ENCODE assay signal across 26 cellular contexts in the genomic region with DNA sequence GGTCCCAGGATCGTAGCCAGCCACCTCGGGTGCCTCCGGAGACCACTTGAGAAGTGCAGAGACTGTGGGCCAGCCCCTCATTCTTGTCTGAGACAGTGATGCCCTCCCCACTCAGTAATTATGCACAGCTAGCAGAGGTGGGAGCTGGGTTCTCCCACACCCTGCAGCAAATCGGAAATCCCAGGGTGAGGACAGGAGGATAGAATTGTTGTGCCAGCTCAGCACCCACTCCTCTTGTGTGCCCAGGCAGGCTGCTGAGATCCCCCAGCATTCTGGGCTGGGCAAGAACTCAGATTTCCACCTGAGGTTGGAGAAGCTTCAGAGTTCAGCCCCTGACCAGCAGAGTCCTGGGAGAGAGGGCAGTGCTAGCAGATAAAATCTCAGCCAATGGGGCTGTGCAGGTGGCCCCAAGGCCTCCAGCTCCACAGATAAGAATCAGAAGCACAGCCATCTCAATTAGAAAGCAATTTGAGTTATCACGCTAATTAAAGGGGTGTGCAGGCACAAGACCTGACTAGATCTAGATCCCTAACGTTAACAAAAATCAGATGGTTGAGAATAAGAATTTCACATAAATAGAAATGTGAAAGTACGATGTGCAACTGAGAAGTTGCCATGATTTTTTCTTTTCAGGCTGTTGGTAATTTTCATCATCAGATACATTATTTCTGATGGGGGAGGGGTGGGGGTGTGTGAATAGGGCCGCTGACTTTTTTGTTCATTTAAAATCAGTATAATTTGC. TPM values are rescaled to one million over a fixed set of nuclear protein-coding genes. Genes with fewer than 3 reads are reported as not detected.
DNase-seq lines count a peak whose midpoint lies in the region; ATAC-seq, FAIRE-seq and TF ChIP-seq lines count a peak whose summit lies in the region.
"Had no signal": no experiment of that assay in that cellular context is flagged by ENCODE, and none has a peak within 500 bp of the region (broad histone marks: within the 10 kb centered on the region; RNA-seq: fewer than 3 reads in every experiment).

No MANE protein-coding gene starts in this region.

- H3K27me3 ChIP-seq in HUES64 (ENCODE audit: insufficient read depth, low read length) (no peaks in the 10 kb centered on the region), foreskin keratinocyte (no peaks in the 10 kb centered on the region)

- 93% methylated on average over 8 of the region's 8 CpGs for WGBS in A549 (ENCODE audit: missing lambda C conversion rate)
- 79% methylated on average over 8 of the region's 8 CpGs for WGBS in HUES64

- no peak for DNase-seq in A549 (ENCODE audit: low read depth in 1 of 2, low spot score in 1 of 2)
- DNase-seq in foreskin keratinocyte = peak in 1 of 2 donors; percentile 30
- no peak for DNase-seq in activated CD8-positive, alpha-beta memory T cell treated with anti-CD3 and anti-CD28 coated beads, Interleukin-2, amount 50 U/mL, for 4 hours
- no peak for DNase-seq in left colon
- DNase-seq in NCI-H2029 (lab: John Stamatoyannopoulos, UW) = no peak
- DNase-seq: ACHN; activated CD8-positive, alpha-beta T cell treated with anti-CD3 and anti-CD28 coated beads for 36 hours; activated naive CD4-positive, alpha-beta T cell treated with anti-CD3 and anti-CD28 coated beads, Interleukin-2, amount 10 ng/mL, durations not matched to agents 7 days and 5 days; activated T-cell treated with anti-CD3 and anti-CD28 coated beads, Interleukin-2, amount 50 U/mL, for 4 hours; aorta; CD4-positive, CD25-positive, alpha-beta regulatory T cell; DMS79 treated with DMSO at 0.1 percent for 48 hours; endodermal cell; GM23248; hypothalamus; Kasumi-1; NCI-H1417 treated with DMSO at 0.1 percent for 48 hours; NCI-H446 treated with DMSO at 0.1 percent for 48 hours; Right ventricle myocardium superior; T-helper 2 cell; WERI-Rb-1 had no signal

- no peak for TF ChIP-seq EP300 in A549 (IDR thresholded peaks at IDR 0.05)

- ATAC-seq in A549 = no peak
- ATAC-seq in SK-N-SH treated with all-trans-retinoic acid at 6 μM for 48 hours = no peak
- no peak for ATAC-seq in foreskin keratinocyte
- ATAC-seq in left colon = no peak
- ATAC-seq in HG03342 (IDR thresholded peaks at IDR 0.05; ENCODE audit: unreplicated experiment) = no peak
- ATAC-seq: activated CD8-positive, alpha-beta T cell treated with anti-CD3 and anti-CD28 coated beads for 36 hours; activated T-cell treated with anti-CD3 and anti-CD28 coated beads, Interleukin-2, amount 50 U/mL, for 4 hours; natural killer cell treated with Interleukin-12 subunit alpha and Interleukin-12 subunit beta and Interleukin-15 and Interleukin-18, amount 100 ng/mL, for 72 hours had no signal

- H3K4me2 ChIP-seq in A549 = no peak overlapping the region

- H3K4me1 ChIP-seq in A549 = peaks cover 44% of the 10 kb centered on the region
- H3K4me1 ChIP-seq in HUES64 (ENCODE audit: insufficient read depth, low read length) = peaks cover 31% of the 10 kb centered on the region
- peaks cover 30% of the 10 kb centered on the region for H3K4me1 ChIP-seq in foreskin keratinocyte

- TF ChIP-seq RAD21 in A549 (conservative IDR thresholded peaks at IDR 0.05 in 1 of 2, IDR thresholded peaks at IDR 0.05 in 1 of 2) = no peak

- no peak for FAIRE-seq in A549 (lab: Jason Lieb, UNC)

- TF ChIP-seq CTCF in A549 (IDR thresholded peaks at IDR 0.05) (no peak), foreskin keratinocyte (conservative IDR thresholded peaks at IDR 0.05) (no peak)

- H3K27ac ChIP-seq in A549 (peak overlapping the region; percentile 2 to 88; a peak in 3 of 6 replicates), HUES64 (ENCODE audit: low read depth, low read length) (0 out of 2 replicates have a peak overlapping the region, but pooled peaks have one; percentile 23), foreskin keratinocyte (peak overlapping the region; percentile 99)
- H3K27ac ChIP-seq: thoracic aorta, WERI-Rb-1 had no signal

- TF ChIP-seq POLR2A in A549 (IDR thresholded peaks at IDR 0.05; ENCODE audit: low read length) = no peak

- H3K9ac ChIP-seq in HUES64 (ENCODE audit: low read depth, low read length) = no peak overlapping the region

- POLR2A ChIA-PET in A549 (lab: Yijun Ruan, JAX) = no interaction called here

- no peaks in the 10 kb centered on the region for H3K36me3 ChIP-seq in HUES64 (ENCODE audit: insufficient read depth, low read length)
- H3K36me3 ChIP-seq: thoracic aorta, WERI-Rb-1 had no signal

- intact Hi-C loops in left colon (cut with DNase I, micrococcal nuclease) = no loop called here

- H3K4me3 ChIP-seq in A549 = no peak overlapping the region
- H3K4me3 ChIP-seq in HUES64 (ENCODE audit: low read length) = no peak overlapping the region
- H3K4me3 ChIP-seq: GM23248, thoracic aorta had no signal

- H3K9me3 ChIP-seq in A549 = no peaks in the 10 kb centered on the region
- H3K9me3 ChIP-seq in HUES64 (ENCODE audit: insufficient read depth, low read depth, low read length) = no peaks in the 10 kb centered on the region
- H3K9me3 ChIP-seq: thoracic aorta had no signal

- CTCF ChIA-PET in A549 (lab: Yijun Ruan, JAX) = interaction anchor here (1.1 kb wide), 2 partner anchors 9 to 67 kb away, joined by 4 to 5 read pairs; no protein-coding TSS in a partner anchor

TF ChIP-seq in A549, 52 proteins besides CTCF, POLR2A, EP300 and RAD21 (continues in another document):
- TF ChIP-seq KDM1A (IDR thresholded peaks at IDR 0.05; ENCODE audit: low read depth) = no peak
- TF ChIP-seq, protein P1, sequence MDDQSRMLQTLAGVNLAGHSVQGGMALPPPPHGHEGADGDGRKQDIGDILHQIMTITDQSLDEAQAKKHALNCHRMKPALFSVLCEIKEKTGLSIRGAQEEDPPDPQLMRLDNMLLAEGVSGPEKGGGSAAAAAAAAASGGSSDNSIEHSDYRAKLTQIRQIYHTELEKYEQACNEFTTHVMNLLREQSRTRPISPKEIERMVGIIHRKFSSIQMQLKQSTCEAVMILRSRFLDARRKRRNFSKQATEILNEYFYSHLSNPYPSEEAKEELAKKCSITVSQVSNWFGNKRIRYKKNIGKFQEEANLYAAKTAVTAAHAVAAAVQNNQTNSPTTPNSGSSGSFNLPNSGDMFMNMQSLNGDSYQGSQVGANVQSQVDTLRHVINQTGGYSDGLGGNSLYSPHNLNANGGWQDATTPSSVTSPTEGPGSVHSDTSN (IDR thresholded peaks at IDR 0.05) = no peak
- TF ChIP-seq CHD2 (IDR thresholded peaks at IDR 0.05; ENCODE audit: low read length, partially characterized antibody) = no peak
- no peak for TF ChIP-seq KDM5A (IDR thresholded peaks at IDR 0.05)
- TF ChIP-seq, protein P2, sequence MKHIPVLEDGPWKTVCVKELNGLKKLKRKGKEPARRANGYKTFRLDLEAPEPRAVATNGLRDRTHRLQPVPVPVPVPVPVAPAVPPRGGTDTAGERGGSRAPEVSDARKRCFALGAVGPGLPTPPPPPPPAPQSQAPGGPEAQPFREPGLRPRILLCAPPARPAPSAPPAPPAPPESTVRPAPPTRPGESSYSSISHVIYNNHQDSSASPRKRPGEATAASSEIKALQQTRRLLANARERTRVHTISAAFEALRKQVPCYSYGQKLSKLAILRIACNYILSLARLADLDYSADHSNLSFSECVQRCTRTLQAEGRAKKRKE (CRISPR knock-in tag; IDR thresholded peaks at IDR 0.05; ENCODE audit: low read depth) = no peak
- no peak for TF ChIP-seq FOSL2 (IDR thresholded peaks at IDR 0.05)
- TF ChIP-seq FOSL2 (CRISPR knock-in tag; IDR thresholded peaks at IDR 0.05) = no peak
- TF ChIP-seq CBX8 (IDR thresholded peaks at IDR 0.05) = no peak
- no peak for TF ChIP-seq TP53 (CRISPR knock-in tag; IDR thresholded peaks at IDR 0.05)
- TF ChIP-seq GATA3 (IDR thresholded peaks at IDR 0.05; ENCODE audit: borderline replicate concordance) = no peak
- TF ChIP-seq RCOR1 (IDR thresholded peaks at IDR 0.05; ENCODE audit: low read depth, low read length) = no peak

TF ChIP-seq in SK-N-SH treated with all-trans-retinoic acid at 6 μM for 48 hours, 23 proteins besides CTCF, POLR2A, EP300 and RAD21:
- TF ChIP-seq ZNF565 (CRISPR knock-in tag; conservative IDR thresholded peaks at IDR 0.05; ENCODE audit: low read depth) (no peak), TOX (CRISPR knock-in tag; IDR thresholded peaks at IDR 0.05; ENCODE audit: borderline replicate concordance) (no peak), TCF4 (CRISPR knock-in tag; IDR thresholded peaks at IDR 0.05; ENCODE audit: borderline replicate concordance) (peak; percentile 98; the same call in 1 of the 2 replicates), ZNF70 (CRISPR knock-in tag; IDR thresholded peaks at IDR 0.05) (no peak), OSR1 (CRISPR knock-in tag; IDR thresholded peaks at IDR 0.05) (no peak)
- TF ChIP-seq, protein P3, sequence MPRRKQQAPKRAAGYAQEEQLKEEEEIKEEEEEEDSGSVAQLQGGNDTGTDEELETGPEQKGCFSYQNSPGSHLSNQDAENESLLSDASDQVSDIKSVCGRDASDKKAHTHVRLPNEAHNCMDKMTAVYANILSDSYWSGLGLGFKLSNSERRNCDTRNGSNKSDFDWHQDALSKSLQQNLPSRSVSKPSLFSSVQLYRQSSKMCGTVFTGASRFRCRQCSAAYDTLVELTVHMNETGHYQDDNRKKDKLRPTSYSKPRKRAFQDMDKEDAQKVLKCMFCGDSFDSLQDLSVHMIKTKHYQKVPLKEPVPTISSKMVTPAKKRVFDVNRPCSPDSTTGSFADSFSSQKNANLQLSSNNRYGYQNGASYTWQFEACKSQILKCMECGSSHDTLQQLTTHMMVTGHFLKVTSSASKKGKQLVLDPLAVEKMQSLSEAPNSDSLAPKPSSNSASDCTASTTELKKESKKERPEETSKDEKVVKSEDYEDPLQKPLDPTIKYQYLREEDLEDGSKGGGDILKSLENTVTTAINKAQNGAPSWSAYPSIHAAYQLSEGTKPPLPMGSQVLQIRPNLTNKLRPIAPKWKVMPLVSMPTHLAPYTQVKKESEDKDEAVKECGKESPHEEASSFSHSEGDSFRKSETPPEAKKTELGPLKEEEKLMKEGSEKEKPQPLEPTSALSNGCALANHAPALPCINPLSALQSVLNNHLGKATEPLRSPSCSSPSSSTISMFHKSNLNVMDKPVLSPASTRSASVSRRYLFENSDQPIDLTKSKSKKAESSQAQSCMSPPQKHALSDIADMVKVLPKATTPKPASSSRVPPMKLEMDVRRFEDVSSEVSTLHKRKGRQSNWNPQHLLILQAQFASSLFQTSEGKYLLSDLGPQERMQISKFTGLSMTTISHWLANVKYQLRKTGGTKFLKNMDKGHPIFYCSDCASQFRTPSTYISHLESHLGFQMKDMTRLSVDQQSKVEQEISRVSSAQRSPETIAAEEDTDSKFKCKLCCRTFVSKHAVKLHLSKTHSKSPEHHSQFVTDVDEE (CRISPR knock-in tag; IDR thresholded peaks at IDR 0.05) = peak; percentile 93

RNA-seq across cellular contexts. Expression of a gene that starts 45.5 kb away (rescaled TPM):
- polyA plus RNA-seq in A549 (2011; rRNA removed) = 38.2 and 53.5 TPM in 2 replicates
- 79.4 and 99.0 TPM in 2 replicates for polyA plus RNA-seq in A549 (2012; cell fraction: cytosol; rRNA removed)
- 131 and 168 TPM in 2 replicates for polyA plus RNA-seq in A549 (2012; cell fraction: nucleus; rRNA removed)
- polyA plus RNA-seq in A549 (2017; fragmentation: RNase III; extraction: RNeasy Plus Mini Kit Qiagen cat#74134 plus additional on column Dnase treatment) = 42.7 to 53.5 TPM (median 53.0 TPM) in 3 replicates
- polyA minus RNA-seq in A549 (2011; rRNA and poly(A)+ RNA removed) = 76.2 and 82.0 TPM in 2 replicates
- 35.5 TPM for polyA plus RNA-seq in HUES64 (2013, experiment 1 of 2)
- polyA plus RNA-seq in HUES64 (2013, experiment 2 of 2) = 43.3 TPM
- total RNA-seq in foreskin keratinocyte = 103 and 108 TPM in 2 replicates
- 42.9 and 52.8 TPM in 2 replicates for polyA plus RNA-seq in foreskin keratinocyte
- 100 to 1,000 TPM; 176 TPM for total RNA-seq in left colon

Comparison
In these comparisons a context has a peak if more than half of its experiments do, and no peak if none do; other contexts are left out.
1. H3K27ac ChIP-seq: peak in every context shown above with its lines; median percentile 99 in foreskin keratinocyte; 45 in A549; 23 in HUES64.